ENCODE assay signal across 1 cellular context in the genomic region with DNA sequence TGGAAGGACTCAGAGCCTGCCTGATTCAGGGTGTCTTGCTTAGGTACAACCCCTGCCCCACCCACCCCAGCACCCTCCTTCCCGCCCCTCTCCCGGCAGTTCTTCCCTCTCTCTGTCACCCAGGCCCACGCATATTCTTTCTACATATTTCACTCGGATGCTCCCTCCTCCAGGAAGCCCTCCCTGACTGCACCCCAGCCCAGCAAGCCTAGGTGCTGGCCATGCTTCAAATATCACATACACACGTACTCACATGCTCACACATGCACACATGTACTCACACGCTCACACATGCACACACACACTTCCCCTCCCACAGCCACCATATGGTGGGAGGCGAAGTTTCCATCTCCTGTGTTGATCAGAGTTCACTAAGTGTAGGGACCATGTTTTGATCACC.
TF ChIP-seq lines count a peak whose summit lies in the region.

No MANE protein-coding gene starts in this region.

TF ChIP-seq in K562, 482 proteins besides CTCF, POLR2A, EP300 and RAD21 (continued from another document):
- TF ChIP-seq, protein P1, sequence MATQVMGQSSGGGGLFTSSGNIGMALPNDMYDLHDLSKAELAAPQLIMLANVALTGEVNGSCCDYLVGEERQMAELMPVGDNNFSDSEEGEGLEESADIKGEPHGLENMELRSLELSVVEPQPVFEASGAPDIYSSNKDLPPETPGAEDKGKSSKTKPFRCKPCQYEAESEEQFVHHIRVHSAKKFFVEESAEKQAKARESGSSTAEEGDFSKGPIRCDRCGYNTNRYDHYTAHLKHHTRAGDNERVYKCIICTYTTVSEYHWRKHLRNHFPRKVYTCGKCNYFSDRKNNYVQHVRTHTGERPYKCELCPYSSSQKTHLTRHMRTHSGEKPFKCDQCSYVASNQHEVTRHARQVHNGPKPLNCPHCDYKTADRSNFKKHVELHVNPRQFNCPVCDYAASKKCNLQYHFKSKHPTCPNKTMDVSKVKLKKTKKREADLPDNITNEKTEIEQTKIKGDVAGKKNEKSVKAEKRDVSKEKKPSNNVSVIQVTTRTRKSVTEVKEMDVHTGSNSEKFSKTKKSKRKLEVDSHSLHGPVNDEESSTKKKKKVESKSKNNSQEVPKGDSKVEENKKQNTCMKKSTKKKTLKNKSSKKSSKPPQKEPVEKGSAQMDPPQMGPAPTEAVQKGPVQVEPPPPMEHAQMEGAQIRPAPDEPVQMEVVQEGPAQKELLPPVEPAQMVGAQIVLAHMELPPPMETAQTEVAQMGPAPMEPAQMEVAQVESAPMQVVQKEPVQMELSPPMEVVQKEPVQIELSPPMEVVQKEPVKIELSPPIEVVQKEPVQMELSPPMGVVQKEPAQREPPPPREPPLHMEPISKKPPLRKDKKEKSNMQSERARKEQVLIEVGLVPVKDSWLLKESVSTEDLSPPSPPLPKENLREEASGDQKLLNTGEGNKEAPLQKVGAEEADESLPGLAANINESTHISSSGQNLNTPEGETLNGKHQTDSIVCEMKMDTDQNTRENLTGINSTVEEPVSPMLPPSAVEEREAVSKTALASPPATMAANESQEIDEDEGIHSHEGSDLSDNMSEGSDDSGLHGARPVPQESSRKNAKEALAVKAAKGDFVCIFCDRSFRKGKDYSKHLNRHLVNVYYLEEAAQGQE (CRISPR knock-in tag; IDR thresholded peaks at IDR 0.05; ENCODE audit: low read depth) = no peak
- TF ChIP-seq ZFP36 (IDR thresholded peaks at IDR 0.05; ENCODE audit: low read depth, low read length, partially characterized antibody) = peak; percentile 99
- TF ChIP-seq HDAC2 (IDR thresholded peaks at IDR 0.05) = no peak
- TF ChIP-seq SMARCC2 (IDR thresholded peaks at IDR 0.05; ENCODE audit: low read depth) = no peak
- TF ChIP-seq, protein P2, sequence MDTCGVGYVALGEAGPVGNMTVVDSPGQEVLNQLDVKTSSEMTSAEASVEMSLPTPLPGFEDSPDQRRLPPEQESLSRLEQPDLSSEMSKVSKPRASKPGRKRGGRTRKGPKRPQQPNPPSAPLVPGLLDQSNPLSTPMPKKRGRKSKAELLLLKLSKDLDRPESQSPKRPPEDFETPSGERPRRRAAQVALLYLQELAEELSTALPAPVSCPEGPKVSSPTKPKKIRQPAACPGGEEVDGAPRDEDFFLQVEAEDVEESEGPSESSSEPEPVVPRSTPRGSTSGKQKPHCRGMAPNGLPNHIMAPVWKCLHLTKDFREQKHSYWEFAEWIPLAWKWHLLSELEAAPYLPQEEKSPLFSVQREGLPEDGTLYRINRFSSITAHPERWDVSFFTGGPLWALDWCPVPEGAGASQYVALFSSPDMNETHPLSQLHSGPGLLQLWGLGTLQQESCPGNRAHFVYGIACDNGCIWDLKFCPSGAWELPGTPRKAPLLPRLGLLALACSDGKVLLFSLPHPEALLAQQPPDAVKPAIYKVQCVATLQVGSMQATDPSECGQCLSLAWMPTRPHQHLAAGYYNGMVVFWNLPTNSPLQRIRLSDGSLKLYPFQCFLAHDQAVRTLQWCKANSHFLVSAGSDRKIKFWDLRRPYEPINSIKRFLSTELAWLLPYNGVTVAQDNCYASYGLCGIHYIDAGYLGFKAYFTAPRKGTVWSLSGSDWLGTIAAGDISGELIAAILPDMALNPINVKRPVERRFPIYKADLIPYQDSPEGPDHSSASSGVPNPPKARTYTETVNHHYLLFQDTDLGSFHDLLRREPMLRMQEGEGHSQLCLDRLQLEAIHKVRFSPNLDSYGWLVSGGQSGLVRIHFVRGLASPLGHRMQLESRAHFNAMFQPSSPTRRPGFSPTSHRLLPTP (IDR thresholded peaks at IDR 0.05; ENCODE audit: borderline replicate concordance, extremely low read depth, insufficient read length) = peak; percentile 41
- TF ChIP-seq BCOR (IDR thresholded peaks at IDR 0.05) = 0 out of 2 replicates have a peak, but pooled peaks have one; percentile 24
- TF ChIP-seq, protein P3, sequence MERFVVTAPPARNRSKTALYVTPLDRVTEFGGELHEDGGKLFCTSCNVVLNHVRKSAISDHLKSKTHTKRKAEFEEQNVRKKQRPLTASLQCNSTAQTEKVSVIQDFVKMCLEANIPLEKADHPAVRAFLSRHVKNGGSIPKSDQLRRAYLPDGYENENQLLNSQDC (CRISPR knock-in tag; IDR thresholded peaks at IDR 0.05) = no peak
- no peak for TF ChIP-seq SMAD3 (CRISPR knock-in tag; conservative IDR thresholded peaks at IDR 0.05)
- no peak for TF ChIP-seq HMGN3 (IDR thresholded peaks at IDR 0.05; ENCODE audit: borderline replicate concordance, extremely low read depth, insufficient read length, low read depth, low read length)
- peak; percentile 79 for TF ChIP-seq ZNF436 (CRISPR knock-in tag; IDR thresholded peaks at IDR 0.05)
- TF ChIP-seq ZNF644 (tag; IDR thresholded peaks at IDR 0.05; ENCODE audit: low read depth) = no peak
- TF ChIP-seq TOE1 (IDR thresholded peaks at IDR 0.05; ENCODE audit: borderline replicate concordance) = no peak
- TF ChIP-seq TOE1 (CRISPR knock-in tag; IDR thresholded peaks at IDR 0.05; ENCODE audit: borderline replicate concordance, low read depth) = no peak
- TF ChIP-seq CCAR2 (IDR thresholded peaks at IDR 0.05; ENCODE audit: low read depth, low read length) = no peak
